In genomic region chr6:44307217-44307616, GRCh38 we compare ENCODE assay signal across 1 cellular context.
TF ChIP-seq lines count a peak whose summit lies in the region.

No MANE protein-coding gene starts in this region.

TF ChIP-seq in GM12878, 131 proteins besides CTCF, POLR2A, EP300 and RAD21:
- TF ChIP-seq POLR2AphosphoS5 (IDR thresholded peaks at IDR 0.05; ENCODE audit: low read length) (peak; percentile 46; the same call in 1 of the 2 replicates), RB1 (IDR thresholded peaks at IDR 0.05; ENCODE audit: borderline replicate concordance) (no peak)
